Comparison of ENCODE assay signal across 22 cellular contexts in genomic region chr12:88058719-88059077, GRCh38. TPM values are rescaled to one million over a fixed set of nuclear protein-coding genes. Genes with fewer than 3 reads are reported as not detected.
DNase-seq lines count a peak whose midpoint lies in the region; TF ChIP-seq lines count a peak whose summit lies in the region.
"Had no signal": no experiment of that assay in that cellular context is flagged by ENCODE, and none has a peak within 500 bp of the region (broad histone marks: within the 10 kb centered on the region; RNA-seq: fewer than 3 reads in every experiment).

No MANE protein-coding gene starts in this region.

- WGBS in ovary, 3 donors: 95 to 100% (median 96%) methylated on average over 1 of the region's 1 CpG

- POLR2A ChIA-PET in OCI-LY7 (lab: Charles Lee): interaction anchor here (1.1 kb wide), 1 partner anchor 9 kb away, joined by 3 read pairs; no protein-coding TSS in a partner anchor

- BruUV-seq in OCI-LY7 (replicated peaks; lab: Mats Ljungman, UMichigan): no TSS peak

- no peak for TF ChIP-seq POLR2A in ovary (IDR thresholded peaks at IDR 0.05)

- intact Hi-C loops in left ventricle myocardium inferior (cut with micrococcal nuclease): no loop called here
- intact Hi-C loops in ovary (cut with DNase I): no loop called here
- intact Hi-C loops in OCI-LY7 (cut with micrococcal nuclease; ENCODE audit: unreplicated experiment): no loop called here

- H4K20me1 ChIP-seq in osteoblast (ENCODE audit: insufficient read depth, low read length): no peaks in the 10 kb centered on the region
- no peaks in the 10 kb centered on the region for H4K20me1 ChIP-seq in OCI-LY7 (ENCODE audit: insufficient read depth, low read length)

- H3K4me1 Mint-ChIP-seq in activated T-cell treated with anti-CD3 and anti-CD28 coated beads, Interleukin-2, amount 50 U/mL, for 24 hours (ENCODE audit: low read depth): peaks cover 10% of the 10 kb centered on the region

- H3K4me3 ChIP-seq in left ventricle myocardium inferior (no peak overlapping the region), osteoblast (ENCODE audit: insufficient read depth, low read length) (no peak overlapping the region), ovary (no peak overlapping the region), OCI-LY7 (ENCODE audit: low read depth, low read length, poor library complexity, severe bottlenecking) (no peak overlapping the region)
- H3K4me3 ChIP-seq: Peyer's patch had no signal

- no peaks in the 10 kb centered on the region for H3K27me3 ChIP-seq in left ventricle myocardium inferior (ENCODE audit: low read depth)
- no peaks in the 10 kb centered on the region for H3K27me3 ChIP-seq in osteoblast (ENCODE audit: insufficient read depth, low read length)
- H3K27me3 ChIP-seq in ovary: no peaks in the 10 kb centered on the region
- H3K27me3 ChIP-seq: Peyer's patch had no signal

- H3K9me3 ChIP-seq in left ventricle myocardium inferior (replicated peaks) (no peaks in the 10 kb centered on the region), osteoblast (ENCODE audit: low read depth, low read length) (no peaks in the 10 kb centered on the region), ovary (no peaks in the 10 kb centered on the region), OCI-LY7 (ENCODE audit: low read length) (no peaks in the 10 kb centered on the region)
- H3K9me3 ChIP-seq: Peyer's patch had no signal

- H3K27ac ChIP-seq in epithelial cell of prostate (peak overlapping the region; percentile 41), left ventricle myocardium inferior (replicated peaks) (peak overlapping the region; percentile 71), osteoblast (ENCODE audit: low read depth, low read length) (peak overlapping the region; percentile 62), ovary (no peak overlapping the region), OCI-LY7 (ENCODE audit: low read depth, low read length, poor library complexity, severe bottlenecking) (no peak overlapping the region)
- H3K27ac ChIP-seq: 22Rv1, C4-2B, Peyer's patch had no signal

- peaks cover 83% of the 10 kb centered on the region for H3K36me3 Mint-ChIP-seq in activated T-cell treated with anti-CD3 and anti-CD28 coated beads, Interleukin-2, amount 50 U/mL, for 24 hours (ENCODE audit: low read depth)

- H2AFZ ChIP-seq in osteoblast (ENCODE audit: low read length): no peak overlapping the region
- no peak overlapping the region for H2AFZ ChIP-seq in OCI-LY7 (ENCODE audit: low read length)

- no peaks in the 10 kb centered on the region for H3K79me2 ChIP-seq in osteoblast (ENCODE audit: insufficient read depth, low read length)
- no peaks in the 10 kb centered on the region for H3K79me2 ChIP-seq in OCI-LY7 (ENCODE audit: insufficient read depth, low read depth, low read length)

- peak overlapping the region; percentile 54 for H3K27ac Mint-ChIP-seq in activated T-cell treated with anti-CD3 and anti-CD28 coated beads, Interleukin-2, amount 50 U/mL, for 24 hours

- no peaks in the 10 kb centered on the region for H3K9me3 Mint-ChIP-seq in activated T-cell treated with anti-CD3 and anti-CD28 coated beads, Interleukin-2, amount 50 U/mL, for 24 hours
- H3K9me3 Mint-ChIP-seq: CD8-positive, alpha-beta memory T cell had no signal

- H3K27me3 Mint-ChIP-seq in activated T-cell treated with anti-CD3 and anti-CD28 coated beads, Interleukin-2, amount 50 U/mL, for 24 hours: no peaks in the 10 kb centered on the region
- H3K27me3 Mint-ChIP-seq: CD8-positive, alpha-beta memory T cell had no signal

- TF ChIP-seq EP300 in ovary (IDR thresholded peaks at IDR 0.05): no peak

- DNase-seq in activated T-cell treated with anti-CD3 and anti-CD28 coated beads, Interleukin-2, amount 50 U/mL, for 24 hours: no peak
- no peak for DNase-seq in activated T-cell treated with anti-CD3 and anti-CD28 coated beads, Interleukin-2, amount 50 U/mL, for 1 hour
- DNase-seq in epithelial cell of prostate (ENCODE audit: low read depth, low spot score): no peak
- no peak for DNase-seq in left ventricle myocardium inferior
- DNase-seq in osteoblast (ENCODE audit: insufficient read length, low spot score, missing footprints): no peak
- no peak for DNase-seq in ovary
- DNase-seq in activated naive CD4-positive, alpha-beta T cell treated with anti-CD3 and anti-CD28 coated beads, Interleukin-2, amount 50 U/mL, for 16 hours: no peak
- DNase-seq in OCI-LY7 (ENCODE audit: low spot score): no peak
- DNase-seq: Calu3; CD8-positive, alpha-beta memory T cell; DMS153; Kasumi-1; NCI-H1694; NCI-H2081; NCI-H2171; NCI-H524 treated with DMSO at 0.1 percent for 48 hours; NCI-H82; Peyer's patch had no signal

- H3K4me3 Mint-ChIP-seq in activated T-cell treated with anti-CD3 and anti-CD28 coated beads, Interleukin-2, amount 50 U/mL, for 24 hours: no peak overlapping the region
- H3K4me3 Mint-ChIP-seq: CD8-positive, alpha-beta memory T cell had no signal

- H3K36me3 ChIP-seq in left ventricle myocardium inferior (peaks cover 32% of the 10 kb centered on the region), osteoblast (ENCODE audit: insufficient read depth, low read length) (peaks cover 19% of the 10 kb centered on the region), ovary (no peaks in the 10 kb centered on the region), OCI-LY7 (ENCODE audit: insufficient read depth, low read length) (peaks cover 60% of the 10 kb centered on the region)

- TF ChIP-seq CTCF in left ventricle myocardium inferior (IDR thresholded peaks at IDR 0.05; ENCODE audit: borderline replicate concordance) (no peak), osteoblast (IDR thresholded peaks at IDR 0.05; ENCODE audit: extremely low read depth, low read depth, low read length) (no peak), ovary (IDR thresholded peaks at IDR 0.05) (no peak), OCI-LY7 (conservative IDR thresholded peaks at IDR 0.05; ENCODE audit: low read length) (no peak)

- H3K9me2 ChIP-seq in OCI-LY7 (ENCODE audit: insufficient read depth, low read length): no peaks in the 10 kb centered on the region

- H3K4me2 ChIP-seq in osteoblast (ENCODE audit: insufficient read depth, low read length) (no peak overlapping the region), OCI-LY7 (ENCODE audit: low read length) (no peak overlapping the region)

- H3K4me1 ChIP-seq in left ventricle myocardium inferior (peaks cover 15% of the 10 kb centered on the region), osteoblast (ENCODE audit: insufficient read depth, low read length) (peaks cover 19% of the 10 kb centered on the region), ovary (ENCODE audit: insufficient read depth) (no peaks in the 10 kb centered on the region), OCI-LY7 (ENCODE audit: insufficient read depth, low read length, poor library complexity, severe bottlenecking) (no peaks in the 10 kb centered on the region)
- H3K4me1 ChIP-seq: Peyer's patch had no signal

- CTCF ChIA-PET in OCI-LY7 (lab: Charles Lee; ENCODE audit: unreplicated experiment): no interaction called here

RNA-seq across cellular contexts. Expression of gene C12orf50, which starts 29.5 kb away (rescaled TPM):
- not detected for total RNA-seq in left ventricle myocardium inferior
- total RNA-seq in osteoblast: under 0.01 TPM in 1 of 2 replicates, not detected in the other
- total RNA-seq in ovary: under 1 TPM in 4 of 7 donors, not detected in 3; 0.13 to 0.28 (median 0.24) TPM
- under 1 TPM in 1 of 2 donors, not detected in 1; 0.07 TPM for polyA plus RNA-seq in ovary
- total RNA-seq in OCI-LY7 (2014; rRNA removed; shearing (Covaris generic)): not detected in 2 replicates
- total RNA-seq in OCI-LY7 (2022): 0.08 TPM in 1 of 2 replicates, not detected in the other
- total RNA-seq: CD8-positive, alpha-beta memory T cell; Daoy; MCF 10A; Peyer's patch had no signal
- polyA plus RNA-seq: CD8-positive, alpha-beta memory T cell had no signal

Comparison
In these comparisons a context has a peak if more than half of its experiments do, and no peak if none do; other contexts are left out.
1. H3K27ac ChIP-seq: peak in epithelial cell of prostate (single experiment), left ventricle myocardium inferior (single experiment) and osteoblast (single experiment); none in ovary (0 of 2) and OCI-LY7 (single experiment).